In genomic region chr5:470961-471749, GRCh38 we compare ENCODE assay signal across 1 cellular context.
TF ChIP-seq lines count a peak whose summit lies in the region.

No MANE protein-coding gene starts in this region.

TF ChIP-seq in HCT116, 20 proteins besides CTCF, POLR2A, EP300 and RAD21 (continued from another document):
- TF ChIP-seq, protein P1, sequence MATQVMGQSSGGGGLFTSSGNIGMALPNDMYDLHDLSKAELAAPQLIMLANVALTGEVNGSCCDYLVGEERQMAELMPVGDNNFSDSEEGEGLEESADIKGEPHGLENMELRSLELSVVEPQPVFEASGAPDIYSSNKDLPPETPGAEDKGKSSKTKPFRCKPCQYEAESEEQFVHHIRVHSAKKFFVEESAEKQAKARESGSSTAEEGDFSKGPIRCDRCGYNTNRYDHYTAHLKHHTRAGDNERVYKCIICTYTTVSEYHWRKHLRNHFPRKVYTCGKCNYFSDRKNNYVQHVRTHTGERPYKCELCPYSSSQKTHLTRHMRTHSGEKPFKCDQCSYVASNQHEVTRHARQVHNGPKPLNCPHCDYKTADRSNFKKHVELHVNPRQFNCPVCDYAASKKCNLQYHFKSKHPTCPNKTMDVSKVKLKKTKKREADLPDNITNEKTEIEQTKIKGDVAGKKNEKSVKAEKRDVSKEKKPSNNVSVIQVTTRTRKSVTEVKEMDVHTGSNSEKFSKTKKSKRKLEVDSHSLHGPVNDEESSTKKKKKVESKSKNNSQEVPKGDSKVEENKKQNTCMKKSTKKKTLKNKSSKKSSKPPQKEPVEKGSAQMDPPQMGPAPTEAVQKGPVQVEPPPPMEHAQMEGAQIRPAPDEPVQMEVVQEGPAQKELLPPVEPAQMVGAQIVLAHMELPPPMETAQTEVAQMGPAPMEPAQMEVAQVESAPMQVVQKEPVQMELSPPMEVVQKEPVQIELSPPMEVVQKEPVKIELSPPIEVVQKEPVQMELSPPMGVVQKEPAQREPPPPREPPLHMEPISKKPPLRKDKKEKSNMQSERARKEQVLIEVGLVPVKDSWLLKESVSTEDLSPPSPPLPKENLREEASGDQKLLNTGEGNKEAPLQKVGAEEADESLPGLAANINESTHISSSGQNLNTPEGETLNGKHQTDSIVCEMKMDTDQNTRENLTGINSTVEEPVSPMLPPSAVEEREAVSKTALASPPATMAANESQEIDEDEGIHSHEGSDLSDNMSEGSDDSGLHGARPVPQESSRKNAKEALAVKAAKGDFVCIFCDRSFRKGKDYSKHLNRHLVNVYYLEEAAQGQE (IDR thresholded peaks at IDR 0.05; ENCODE audit: low read depth): no peak
- TF ChIP-seq EGR1 (IDR thresholded peaks at IDR 0.05; ENCODE audit: low read depth): no peak
- TF ChIP-seq EZH2phosphoT487 (IDR thresholded peaks at IDR 0.05; ENCODE audit: borderline replicate concordance): no peak
- TF ChIP-seq, protein P2, sequence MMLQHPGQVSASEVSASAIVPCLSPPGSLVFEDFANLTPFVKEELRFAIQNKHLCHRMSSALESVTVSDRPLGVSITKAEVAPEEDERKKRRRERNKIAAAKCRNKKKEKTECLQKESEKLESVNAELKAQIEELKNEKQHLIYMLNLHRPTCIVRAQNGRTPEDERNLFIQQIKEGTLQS (IDR thresholded peaks at IDR 0.05): no peak
- TF ChIP-seq EZH2 (IDR thresholded peaks at IDR 0.05): no peak
- no peak for TF ChIP-seq SP1 (IDR thresholded peaks at IDR 0.05; ENCODE audit: low read depth)
